1 cellular context compared by ENCODE assay signal in genomic region chr9:17219261-17219660, GRCh38.
TF ChIP-seq lines count a peak whose summit lies in the region.

No MANE protein-coding gene starts in this region.

TF ChIP-seq in GM23338, 12 proteins besides CTCF, POLR2A, EP300 and RAD21 (continued from another document):
- no peak for TF ChIP-seq ZNF462 (CRISPR knock-in tag; IDR thresholded peaks at IDR 0.05)
- TF ChIP-seq EZH2 (IDR thresholded peaks at IDR 0.05; ENCODE audit: low read depth, unreplicated experiment) = no peak
- TF ChIP-seq ETS1 (IDR thresholded peaks at IDR 0.05) = no peak
TF ChIP-seq in GM23338: peak in this region for 0.
